In genomic region chr18:3466872-3467271, GRCh38 we compare ENCODE assay signal across 13 cellular contexts. TPM values are rescaled to one million over a fixed set of nuclear protein-coding genes. Genes with fewer than 3 reads are reported as not detected.
A peak's percentile ranks its signal among the peaks of the same experiment; 100 is the strongest.
DNase-seq lines count a peak whose midpoint lies in the region.
"Had no signal": no experiment of that assay in that cellular context is flagged by ENCODE, and none has a peak within 500 bp of the region (broad histone marks: within the 10 kb centered on the region; RNA-seq: fewer than 3 reads in every experiment).

No MANE protein-coding gene starts in this region.

- CTCF ChIA-PET in CD4-positive, alpha-beta memory T cell (lab: Charles Lee; ENCODE audit: partially characterized antibody): interaction anchor here (0.9 to 5.2 kb wide), 11 partner anchors 9 to 199 kb away, joined by 3 to 68 read pairs (median 9); no protein-coding TSS in a partner anchor

- peaks cover 17% of the 10 kb centered on the region for H3K4me1 ChIP-seq in CD4-positive, alpha-beta memory T cell (ENCODE audit: insufficient read depth, low read length)
- H3K4me1 ChIP-seq in HUES48 (ENCODE audit: control insufficient read depth, insufficient read depth, low read length): peaks cover 23% of the 10 kb centered on the region
- H3K4me1 ChIP-seq in mesodermal cell (ENCODE audit: control insufficient read depth, insufficient read depth, low read length, poor library complexity, severe bottlenecking): peaks cover 18% of the 10 kb centered on the region

- WGBS in mesodermal cell (ENCODE audit: insufficient coverage in 2 of 2), 2 experiments: 22 to 36% methylated on average over 2 of the region's 2 CpGs

- no peak overlapping the region for H3K27ac ChIP-seq in CD4-positive, alpha-beta memory T cell (ENCODE audit: low read depth, low read length)
- H3K27ac ChIP-seq in HUES48 (ENCODE audit: low read depth, low read length): peak overlapping the region; percentile 86
- peak overlapping the region; percentile 41 for H3K27ac ChIP-seq in mesodermal cell (ENCODE audit: low read depth, low read length, severe bottlenecking)
- H3K27ac ChIP-seq: C4-2B had no signal

- intact Hi-C loops in CD4-positive, alpha-beta memory T cell (cut with micrococcal nuclease): no loop called here
- intact Hi-C loops in activated T-helper 1 cell treated with anti-CD3 and anti-CD28 coated beads, Interleukin-12 subunit alpha, Interleukin-12 subunit beta, Interleukin-2, Interleukin-4 antibody, amounts not matched to agents 30 ng/mL and 10 ng/mL and 1 ng/mL, durations not matched to agents 14 hours and 24 hours and 36 hours (cut with micrococcal nuclease): no loop called here

- H3K36me3 Mint-ChIP-seq in CD4-positive, alpha-beta memory T cell: peaks cover 4 to 7% of the 10 kb centered on the region in 2 donors
- H3K36me3 Mint-ChIP-seq in activated T-helper 1 cell treated with anti-CD3 and anti-CD28 coated beads, Interleukin-12 subunit alpha, Interleukin-12 subunit beta, Interleukin-2, Interleukin-4 antibody, amounts not matched to agents 30 ng/mL and 10 ng/mL and 1 ng/mL, durations not matched to agents 14 hours and 24 hours and 36 hours (ENCODE audit: low read depth): peaks cover 7% of the 10 kb centered on the region

- no peaks in the 10 kb centered on the region for H3K36me3 ChIP-seq in CD4-positive, alpha-beta memory T cell (ENCODE audit: insufficient read depth, low read length)
- H3K36me3 ChIP-seq in HUES48 (ENCODE audit: control insufficient read depth, insufficient read depth, low read length): no peaks in the 10 kb centered on the region
- H3K36me3 ChIP-seq in mesodermal cell (ENCODE audit: control insufficient read depth, insufficient read depth, low read length): peaks cover 4% of the 10 kb centered on the region

- no peaks in the 10 kb centered on the region for H3K27me3 ChIP-seq in CD4-positive, alpha-beta memory T cell (ENCODE audit: insufficient read depth, low read length)
- no peaks in the 10 kb centered on the region for H3K27me3 ChIP-seq in HUES48 (ENCODE audit: control insufficient read depth, insufficient read depth, low read length)
- H3K27me3 ChIP-seq: esophagus squamous epithelium, stomach had no signal

- no peaks in the 10 kb centered on the region for H3K9me3 ChIP-seq in CD4-positive, alpha-beta memory T cell (ENCODE audit: control insufficient read depth in 1 of 2, low read length in 2 of 2)
- H3K9me3 ChIP-seq in HUES48 (ENCODE audit: control insufficient read depth, insufficient read depth, low read length) (no peaks in the 10 kb centered on the region), mesodermal cell (ENCODE audit: control insufficient read depth, low read length) (no peaks in the 10 kb centered on the region)
- H3K9me3 ChIP-seq: esophagus squamous epithelium had no signal

- no peaks in the 10 kb centered on the region for H3K27me3 Mint-ChIP-seq in CD4-positive, alpha-beta memory T cell
- no peaks in the 10 kb centered on the region for H3K27me3 Mint-ChIP-seq in activated T-helper 1 cell treated with anti-CD3 and anti-CD28 coated beads, Interleukin-12 subunit alpha, Interleukin-12 subunit beta, Interleukin-2, Interleukin-4 antibody, amounts not matched to agents 30 ng/mL and 10 ng/mL and 1 ng/mL, durations not matched to agents 14 hours and 24 hours and 36 hours (ENCODE audit: insufficient read depth)
- H3K27me3 Mint-ChIP-seq: central memory CD8-positive, alpha-beta T cell had no signal

- H3K4me3 ChIP-seq in CD4-positive, alpha-beta memory T cell (ENCODE audit: low read length in 2 of 2): no peak overlapping the region
- no peak overlapping the region for H3K4me3 ChIP-seq in HUES48 (ENCODE audit: low read depth, low read length)
- H3K4me3 ChIP-seq in mesodermal cell (ENCODE audit: extremely low read depth, insufficient read depth, low read length, poor library complexity, severe bottlenecking): no peak overlapping the region
- H3K4me3 ChIP-seq: esophagus squamous epithelium, stomach had no signal

- H3K4me1 Mint-ChIP-seq in CD4-positive, alpha-beta memory T cell: peaks cover 12 to 22% (median 17%) of the 10 kb centered on the region in 4 donors
- H3K4me1 Mint-ChIP-seq in activated T-helper 1 cell treated with anti-CD3 and anti-CD28 coated beads, Interleukin-12 subunit alpha, Interleukin-12 subunit beta, Interleukin-2, Interleukin-4 antibody, amounts not matched to agents 30 ng/mL and 10 ng/mL and 1 ng/mL, durations not matched to agents 14 hours and 24 hours and 36 hours (ENCODE audit: low read depth): peaks cover 15% of the 10 kb centered on the region

- peak; percentile 24 to 40 (median 26) for DNase-seq in CD4-positive, alpha-beta memory T cell
- DNase-seq in dermis blood vessel endothelial cell (peak; percentile 82), GF-D8 (lab: John Stamatoyannopoulos, UW) (no peak), NCI-H1092 (lab: John Stamatoyannopoulos, UW) (no peak), NOMO-1 treated with dmso at 0.1 percent for 144 hours (lab: John Stamatoyannopoulos, UW; ENCODE audit: unreplicated experiment) (no peak)
- DNase-seq in activated T-helper 1 cell treated with anti-CD3 and anti-CD28 coated beads, Interleukin-12 subunit alpha, Interleukin-12 subunit beta, Interleukin-2, Interleukin-4 antibody, amounts not matched to agents 30 ng/mL and 10 ng/mL and 1 ng/mL, durations not matched to agents 14 hours and 24 hours and 36 hours (ENCODE audit: low spot score): no peak
- DNase-seq: esophagus squamous epithelium, stomach, T-helper 1 cell had no signal

- POLR2A ChIA-PET in CD4-positive, alpha-beta memory T cell (lab: Charles Lee; ENCODE audit: partially characterized antibody): interaction anchor here (0.5 to 4.2 kb wide), 4 partner anchors 8 to 128 kb away, joined by 4 to 61 read pairs (median 5); partner anchors contain the start of gene TGIF1

- H3K9me3 Mint-ChIP-seq in CD4-positive, alpha-beta memory T cell: peaks cover 0 to 8% (median 4%) of the 10 kb centered on the region in 8 donors
- peaks cover 4% of the 10 kb centered on the region for H3K9me3 Mint-ChIP-seq in activated T-helper 1 cell treated with anti-CD3 and anti-CD28 coated beads, Interleukin-12 subunit alpha, Interleukin-12 subunit beta, Interleukin-2, Interleukin-4 antibody, amounts not matched to agents 30 ng/mL and 10 ng/mL and 1 ng/mL, durations not matched to agents 14 hours and 24 hours and 36 hours
- H3K9me3 Mint-ChIP-seq: central memory CD8-positive, alpha-beta T cell had no signal

- peak overlapping the region in 7 of 8 donors; percentile 4 to 69 (median 55) for H3K4me3 Mint-ChIP-seq in CD4-positive, alpha-beta memory T cell
- H3K4me3 Mint-ChIP-seq in activated T-helper 1 cell treated with anti-CD3 and anti-CD28 coated beads, Interleukin-12 subunit alpha, Interleukin-12 subunit beta, Interleukin-2, Interleukin-4 antibody, amounts not matched to agents 30 ng/mL and 10 ng/mL and 1 ng/mL, durations not matched to agents 14 hours and 24 hours and 36 hours: no peak overlapping the region

- H3K27ac Mint-ChIP-seq in CD4-positive, alpha-beta memory T cell: peak overlapping the region; percentile 37 to 80 (median 65)
- H3K27ac Mint-ChIP-seq in activated T-helper 1 cell treated with anti-CD3 and anti-CD28 coated beads, Interleukin-12 subunit alpha, Interleukin-12 subunit beta, Interleukin-2, Interleukin-4 antibody, amounts not matched to agents 30 ng/mL and 10 ng/mL and 1 ng/mL, durations not matched to agents 14 hours and 24 hours and 36 hours: no peak overlapping the region

- no peak overlapping the region for H3K9ac ChIP-seq in HUES48 (ENCODE audit: low read depth, low read length)

RNA-seq across cellular contexts. Expression of gene TGIF1, which starts 16.9 kb away (rescaled TPM):
- total RNA-seq in CD4-positive, alpha-beta memory T cell: 10 to 100 TPM; 90.0 to 95.1 TPM
- 10 to 100 TPM; 69.6 to 85.8 TPM for polyA plus RNA-seq in CD4-positive, alpha-beta memory T cell
- 136 and 195 TPM in 2 replicates for total RNA-seq in dermis blood vessel endothelial cell
- polyA plus RNA-seq in mesodermal cell (2013, experiment 1 of 2): 168 TPM
- polyA plus RNA-seq in mesodermal cell (2013, experiment 2 of 2): 130 TPM
- total RNA-seq in activated T-helper 1 cell treated with anti-CD3 and anti-CD28 coated beads, Interleukin-12 subunit alpha, Interleukin-12 subunit beta, Interleukin-2, Interleukin-4 antibody, amounts not matched to agents 30 ng/mL and 10 ng/mL and 1 ng/mL, durations not matched to agents 14 hours and 24 hours and 36 hours: 47.7 and 52.1 TPM in 2 replicates

Comparison
In these comparisons a context has a peak if more than half of its experiments do, and no peak if none do; other contexts are left out.
1. DNase-seq: peak in CD4-positive, alpha-beta memory T cell (5 of 5) and dermis blood vessel endothelial cell (single experiment); none in GF-D8 (single experiment), NCI-H1092 (single experiment), NOMO-1 treated with dmso at 0.1 percent for 144 hours (single experiment) and activated T-helper 1 cell treated with anti-CD3 and anti-CD28 coated beads, Interleukin-12 subunit alpha, Interleukin-12 subunit beta, Interleukin-2, Interleukin-4 antibody, amounts not matched to agents 30 ng/mL and 10 ng/mL and 1 ng/mL, durations not matched to agents 14 hours and 24 hours and 36 hours (single experiment).